ENCODE assay signal across 2 cellular contexts in the genomic region with DNA sequence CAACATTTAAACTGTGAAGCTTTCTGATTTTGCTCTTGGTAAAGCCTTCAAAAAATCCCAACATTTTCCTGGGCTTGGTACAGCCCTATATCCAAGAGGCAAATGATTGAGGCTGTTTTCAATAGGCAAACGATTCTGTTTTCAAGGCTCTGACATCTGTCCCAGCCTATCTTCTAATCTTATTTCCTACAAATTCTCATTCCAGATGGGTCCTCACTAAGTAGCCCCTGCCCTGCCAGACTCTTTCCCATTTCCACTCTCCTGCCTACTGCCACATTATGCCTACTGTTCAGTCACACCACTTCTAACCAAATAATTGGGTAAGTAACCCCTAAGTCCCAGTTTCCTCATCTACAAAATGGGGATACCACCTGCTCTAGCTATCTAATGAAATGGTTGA.
TF ChIP-seq lines count a peak whose summit lies in the region.

No MANE protein-coding gene starts in this region.

TF ChIP-seq in GM23338, 12 proteins besides CTCF, POLR2A, EP300 and RAD21:
- TF ChIP-seq EZH2phosphoT487 (IDR thresholded peaks at IDR 0.05; ENCODE audit: unreplicated experiment) (no peak), STAT1 (IDR thresholded peaks at IDR 0.05; ENCODE audit: unreplicated experiment) (no peak), POLR2AphosphoS5 (IDR thresholded peaks at IDR 0.05; ENCODE audit: low read depth) (no peak), ZNF114 (CRISPR knock-in tag; IDR thresholded peaks at IDR 0.05) (no peak)
- TF ChIP-seq, protein P1, sequence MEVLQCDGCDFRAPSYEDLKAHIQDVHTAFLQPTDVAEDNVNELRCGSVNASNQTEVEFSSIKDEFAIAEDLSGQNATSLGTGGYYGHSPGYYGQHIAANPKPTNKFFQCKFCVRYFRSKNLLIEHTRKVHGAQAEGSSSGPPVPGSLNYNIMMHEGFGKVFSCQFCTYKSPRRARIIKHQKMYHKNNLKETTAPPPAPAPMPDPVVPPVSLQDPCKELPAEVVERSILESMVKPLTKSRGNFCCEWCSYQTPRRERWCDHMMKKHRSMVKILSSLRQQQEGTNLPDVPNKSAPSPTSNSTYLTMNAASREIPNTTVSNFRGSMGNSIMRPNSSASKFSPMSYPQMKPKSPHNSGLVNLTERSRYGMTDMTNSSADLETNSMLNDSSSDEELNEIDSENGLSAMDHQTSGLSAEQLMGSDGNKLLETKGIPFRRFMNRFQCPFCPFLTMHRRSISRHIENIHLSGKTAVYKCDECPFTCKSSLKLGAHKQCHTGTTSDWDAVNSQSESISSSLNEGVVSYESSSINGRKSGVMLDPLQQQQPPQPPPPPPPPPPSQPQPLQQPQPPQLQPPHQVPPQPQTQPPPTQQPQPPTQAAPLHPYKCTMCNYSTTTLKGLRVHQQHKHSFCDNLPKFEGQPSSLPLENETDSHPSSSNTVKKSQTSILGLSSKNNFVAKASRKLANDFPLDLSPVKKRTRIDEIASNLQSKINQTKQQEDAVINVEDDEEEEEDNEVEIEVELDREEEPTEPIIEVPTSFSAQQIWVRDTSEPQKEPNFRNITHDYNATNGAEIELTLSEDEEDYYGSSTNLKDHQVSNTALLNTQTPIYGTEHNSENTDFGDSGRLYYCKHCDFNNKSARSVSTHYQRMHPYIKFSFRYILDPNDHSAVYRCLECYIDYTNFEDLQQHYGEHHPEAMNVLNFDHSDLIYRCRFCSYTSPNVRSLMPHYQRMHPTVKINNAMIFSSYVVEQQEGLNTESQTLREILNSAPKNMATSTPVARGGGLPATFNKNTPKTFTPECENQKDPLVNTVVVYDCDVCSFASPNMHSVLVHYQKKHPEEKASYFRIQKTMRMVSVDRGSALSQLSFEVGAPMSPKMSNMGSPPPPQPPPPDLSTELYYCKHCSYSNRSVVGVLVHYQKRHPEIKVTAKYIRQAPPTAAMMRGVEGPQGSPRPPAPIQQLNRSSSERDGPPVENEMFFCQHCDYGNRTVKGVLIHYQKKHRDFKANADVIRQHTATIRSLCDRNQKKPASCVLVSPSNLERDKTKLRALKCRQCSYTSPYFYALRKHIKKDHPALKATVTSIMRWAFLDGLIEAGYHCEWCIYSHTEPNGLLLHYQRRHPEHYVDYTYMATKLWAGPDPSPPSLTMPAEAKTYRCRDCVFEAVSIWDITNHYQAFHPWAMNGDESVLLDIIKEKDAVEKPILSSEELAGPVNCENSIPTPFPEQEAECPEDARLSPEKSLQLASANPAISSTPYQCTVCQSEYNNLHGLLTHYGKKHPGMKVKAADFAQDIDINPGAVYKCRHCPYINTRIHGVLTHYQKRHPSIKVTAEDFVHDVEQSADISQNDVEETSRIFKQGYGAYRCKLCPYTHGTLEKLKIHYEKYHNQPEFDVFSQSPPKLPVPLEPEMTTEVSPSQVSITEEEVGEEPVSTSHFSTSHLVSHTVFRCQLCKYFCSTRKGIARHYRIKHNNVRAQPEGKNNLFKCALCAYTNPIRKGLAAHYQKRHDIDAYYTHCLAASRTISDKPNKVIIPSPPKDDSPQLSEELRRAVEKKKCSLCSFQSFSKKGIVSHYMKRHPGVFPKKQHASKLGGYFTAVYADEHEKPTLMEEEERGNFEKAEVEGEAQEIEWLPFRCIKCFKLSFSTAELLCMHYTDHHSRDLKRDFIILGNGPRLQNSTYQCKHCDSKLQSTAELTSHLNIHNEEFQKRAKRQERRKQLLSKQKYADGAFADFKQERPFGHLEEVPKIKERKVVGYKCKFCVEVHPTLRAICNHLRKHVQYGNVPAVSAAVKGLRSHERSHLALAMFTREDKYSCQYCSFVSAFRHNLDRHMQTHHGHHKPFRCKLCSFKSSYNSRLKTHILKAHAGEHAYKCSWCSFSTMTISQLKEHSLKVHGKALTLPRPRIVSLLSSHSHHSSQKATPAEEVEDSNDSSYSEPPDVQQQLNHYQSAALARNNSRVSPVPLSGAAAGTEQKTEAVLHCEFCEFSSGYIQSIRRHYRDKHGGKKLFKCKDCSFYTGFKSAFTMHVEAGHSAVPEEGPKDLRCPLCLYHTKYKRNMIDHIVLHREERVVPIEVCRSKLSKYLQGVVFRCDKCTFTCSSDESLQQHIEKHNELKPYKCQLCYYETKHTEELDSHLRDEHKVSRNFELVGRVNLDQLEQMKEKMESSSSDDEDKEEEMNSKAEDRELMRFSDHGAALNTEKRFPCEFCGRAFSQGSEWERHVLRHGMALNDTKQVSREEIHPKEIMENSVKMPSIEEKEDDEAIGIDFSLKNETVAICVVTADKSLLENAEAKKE (CRISPR knock-in tag; IDR thresholded peaks at IDR 0.05): no peak

TF ChIP-seq in endothelial cell of umbilical vein, 7 proteins besides CTCF, POLR2A, EP300 and RAD21:
- no peak for TF ChIP-seq JUN (IDR thresholded peaks at IDR 0.05; ENCODE audit: borderline replicate concordance, insufficient read depth, insufficient read length, low read depth)
- TF ChIP-seq, protein P2, sequence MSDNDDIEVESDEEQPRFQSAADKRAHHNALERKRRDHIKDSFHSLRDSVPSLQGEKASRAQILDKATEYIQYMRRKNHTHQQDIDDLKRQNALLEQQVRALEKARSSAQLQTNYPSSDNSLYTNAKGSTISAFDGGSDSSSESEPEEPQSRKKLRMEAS (IDR thresholded peaks at IDR 0.05; ENCODE audit: insufficient read depth, insufficient read length): no peak
- TF ChIP-seq POLR2AphosphoS5 (IDR thresholded peaks at IDR 0.05; ENCODE audit: insufficient read depth, low read depth, low read length): no peak
- no peak for TF ChIP-seq MYC (IDR thresholded peaks at IDR 0.05; ENCODE audit: low read depth, low read length)
- no peak for TF ChIP-seq EZH2 (IDR thresholded peaks at IDR 0.05; ENCODE audit: borderline replicate concordance, low read depth, low read length, severe bottlenecking)
- TF ChIP-seq GATA2 (IDR thresholded peaks at IDR 0.05; ENCODE audit: insufficient read depth, insufficient read length, low read depth, low read length): no peak
- TF ChIP-seq FOS (IDR thresholded peaks at IDR 0.05; ENCODE audit: borderline replicate concordance, insufficient read depth, low read length): no peak
